Comparison of ENCODE assay signal across 1 cellular context in the genomic region with DNA sequence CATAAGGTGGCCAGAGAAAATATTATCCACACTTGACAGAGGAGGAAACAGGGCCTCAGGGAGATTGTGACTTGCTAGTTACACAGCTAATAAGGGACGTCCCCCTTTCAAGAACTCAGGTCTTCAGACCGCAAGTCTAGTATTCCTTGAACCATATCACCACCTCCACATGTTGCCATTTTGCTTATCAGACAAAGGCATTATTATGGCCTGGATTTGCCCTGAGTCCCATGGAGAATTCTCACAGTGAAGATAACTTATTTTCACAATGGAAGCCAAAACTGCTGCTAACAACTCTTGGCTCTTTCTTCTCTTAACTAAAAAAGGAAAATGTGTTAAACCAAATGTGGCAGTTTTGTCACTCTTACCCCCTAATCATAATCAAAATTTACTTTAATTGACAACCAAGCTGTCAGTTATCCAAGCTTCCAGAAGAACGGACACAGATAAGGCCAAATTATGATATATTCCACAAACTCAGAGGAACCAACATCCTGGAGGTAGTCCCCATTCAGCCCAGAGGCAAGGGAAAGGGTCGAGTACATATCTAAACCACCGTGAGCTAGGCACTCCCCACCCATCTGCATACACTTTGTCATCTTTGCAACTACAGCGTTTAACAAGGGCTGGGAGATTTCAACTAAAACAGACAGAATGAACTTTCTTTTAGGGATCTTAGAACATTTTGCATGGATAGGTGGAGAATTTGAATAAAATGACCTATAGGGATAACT.
TF ChIP-seq lines count a peak whose summit lies in the region.

No MANE protein-coding gene starts in this region.

TF ChIP-seq in K562, 482 proteins besides CTCF, POLR2A, EP300 and RAD21 (continued from another document):
- TF ChIP-seq CC2D1A (IDR thresholded peaks at IDR 0.05) (peak; percentile 64; the same call in 1 of the 2 replicates), JUND (IDR thresholded peaks at IDR 0.05; ENCODE audit: borderline replicate concordance, low read depth, low read length) (no peak), JUND (tag; IDR thresholded peaks at IDR 0.05; ENCODE audit: borderline replicate concordance, low read depth, low read length) (peak; percentile 44; the same call in 2 of the 3 replicates), MCM2 (IDR thresholded peaks at IDR 0.05; ENCODE audit: low read depth) (no peak), TCF3 (CRISPR knock-in tag; IDR thresholded peaks at IDR 0.05) (peak; percentile 88), CREB1 (IDR thresholded peaks at IDR 0.05) (peak; percentile 37; the same call in 1 of the 2 replicates), CREB1 (CRISPR knock-in tag; IDR thresholded peaks at IDR 0.05) (no peak), BRD4 (IDR thresholded peaks at IDR 0.05) (no peak), STAT5A (IDR thresholded peaks at IDR 0.05; ENCODE audit: borderline replicate concordance, low read length) (peak; percentile 87), MTA3 (IDR thresholded peaks at IDR 0.05; ENCODE audit: borderline replicate concordance) (0 out of 2 replicates have a peak, but pooled peaks have one; percentile 22), SMARCB1 (IDR thresholded peaks at IDR 0.05; ENCODE audit: insufficient read length, low read depth) (peak; percentile 60), FOSL1 (tag; conservative IDR thresholded peaks at IDR 0.05) (peak; percentile 57), KLF13 (tag; IDR thresholded peaks at IDR 0.05; ENCODE audit: borderline replicate concordance, low read depth) (no peak), KLF6 (CRISPR knock-in tag; IDR thresholded peaks at IDR 0.05; ENCODE audit: borderline replicate concordance) (no peak), EGR1 (conservative IDR thresholded peaks at IDR 0.05) (no peak), ZNF175 (CRISPR knock-in tag; IDR thresholded peaks at IDR 0.05; ENCODE audit: low read depth) (0 out of 2 replicates have a peak, but pooled peaks have one; percentile 39), TAL1 (IDR thresholded peaks at IDR 0.05) (peak; percentile 93), CCNT2 (IDR thresholded peaks at IDR 0.05; ENCODE audit: borderline replicate concordance, extremely low read depth, insufficient read length, low read depth, low read length) (peak; percentile 49)
- TF ChIP-seq, protein P1, sequence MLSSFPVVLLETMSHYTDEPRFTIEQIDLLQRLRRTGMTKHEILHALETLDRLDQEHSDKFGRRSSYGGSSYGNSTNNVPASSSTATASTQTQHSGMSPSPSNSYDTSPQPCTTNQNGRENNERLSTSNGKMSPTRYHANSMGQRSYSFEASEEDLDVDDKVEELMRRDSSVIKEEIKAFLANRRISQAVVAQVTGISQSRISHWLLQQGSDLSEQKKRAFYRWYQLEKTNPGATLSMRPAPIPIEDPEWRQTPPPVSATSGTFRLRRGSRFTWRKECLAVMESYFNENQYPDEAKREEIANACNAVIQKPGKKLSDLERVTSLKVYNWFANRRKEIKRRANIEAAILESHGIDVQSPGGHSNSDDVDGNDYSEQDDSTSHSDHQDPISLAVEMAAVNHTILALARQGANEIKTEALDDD (IDR thresholded peaks at IDR 0.05) = peak; percentile 94
- TF ChIP-seq, protein P2, sequence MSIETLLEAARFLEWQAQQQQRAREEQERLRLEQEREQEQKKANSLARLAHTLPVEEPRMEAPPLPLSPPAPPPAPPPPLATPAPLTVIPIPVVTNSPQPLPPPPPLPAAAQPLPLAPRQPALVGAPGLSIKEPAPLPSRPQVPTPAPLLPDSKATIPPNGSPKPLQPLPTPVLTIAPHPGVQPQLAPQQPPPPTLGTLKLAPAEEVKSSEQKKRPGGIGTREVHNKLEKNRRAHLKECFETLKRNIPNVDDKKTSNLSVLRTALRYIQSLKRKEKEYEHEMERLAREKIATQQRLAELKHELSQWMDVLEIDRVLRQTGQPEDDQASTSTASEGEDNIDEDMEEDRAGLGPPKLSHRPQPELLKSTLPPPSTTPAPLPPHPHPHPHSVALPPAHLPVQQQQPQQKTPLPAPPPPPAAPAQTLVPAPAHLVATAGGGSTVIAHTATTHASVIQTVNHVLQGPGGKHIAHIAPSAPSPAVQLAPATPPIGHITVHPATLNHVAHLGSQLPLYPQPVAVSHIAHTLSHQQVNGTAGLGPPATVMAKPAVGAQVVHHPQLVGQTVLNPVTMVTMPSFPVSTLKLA (conservative IDR thresholded peaks at IDR 0.05) = 0 out of 4 replicates have a peak, but pooled peaks of 1 of the 2 experiments have one; percentile 15
- TF ChIP-seq, protein P3, sequence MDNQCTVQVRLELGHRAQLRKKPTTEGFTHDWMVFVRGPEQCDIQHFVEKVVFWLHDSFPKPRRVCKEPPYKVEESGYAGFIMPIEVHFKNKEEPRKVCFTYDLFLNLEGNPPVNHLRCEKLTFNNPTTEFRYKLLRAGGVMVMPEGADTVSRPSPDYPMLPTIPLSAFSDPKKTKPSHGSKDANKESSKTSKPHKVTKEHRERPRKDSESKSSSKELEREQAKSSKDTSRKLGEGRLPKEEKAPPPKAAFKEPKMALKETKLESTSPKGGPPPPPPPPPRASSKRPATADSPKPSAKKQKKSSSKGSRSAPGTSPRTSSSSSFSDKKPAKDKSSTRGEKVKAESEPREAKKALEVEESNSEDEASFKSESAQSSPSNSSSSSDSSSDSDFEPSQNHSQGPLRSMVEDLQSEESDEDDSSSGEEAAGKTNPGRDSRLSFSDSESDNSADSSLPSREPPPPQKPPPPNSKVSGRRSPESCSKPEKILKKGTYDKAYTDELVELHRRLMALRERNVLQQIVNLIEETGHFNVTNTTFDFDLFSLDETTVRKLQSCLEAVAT (IDR thresholded peaks at IDR 0.05) = peak in 1 of 2 experiments; percentile 69; a peak in 1 of 4 replicates
TF ChIP-seq in K562: peak in this region for 59.
